Comparison of ENCODE assay signal across 30 cellular contexts in the genomic region with DNA sequence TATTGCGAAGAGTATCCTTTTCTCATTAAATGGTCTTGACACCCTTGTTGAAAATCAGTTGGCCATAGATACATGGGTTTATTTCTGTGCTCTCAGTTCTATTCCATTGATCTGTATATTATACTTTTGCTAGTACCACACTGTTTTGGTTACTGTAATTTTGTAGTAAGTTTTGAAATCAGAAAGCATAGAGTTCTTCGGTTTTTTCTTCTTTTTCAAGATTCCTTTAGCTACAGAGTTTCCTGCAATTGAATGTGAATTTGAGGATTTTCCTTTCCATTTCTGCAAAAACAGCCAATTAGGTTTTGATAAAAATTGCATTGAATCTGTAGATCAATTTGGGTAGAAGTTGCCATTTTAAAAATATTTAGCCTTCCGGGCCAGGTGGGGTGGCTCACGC.
"Had no signal": no experiment of that assay in that cellular context is flagged by ENCODE, and none has a peak within 500 bp of the region (broad histone marks: within the 10 kb centered on the region; RNA-seq: fewer than 3 reads in every experiment).

No MANE protein-coding gene starts in this region.

- H3K4me1 Mint-ChIP-seq: nephron progenitor cell had no signal

- ATAC-seq: naive thymus-derived CD8-positive, alpha-beta T cell; natural killer cell treated with Interleukin-12 subunit alpha and Interleukin-12 subunit beta and Interleukin-15 and Interleukin-18, amount 100 ng/mL, for 72 hours; pancreas; psoas muscle; right cardiac atrium; sciatic nerve; stimulated activated memory B cell treated with anti-CD40 and anti-IgM and Interleukin-4, amounts not matched to agents 10 μg/mL and 1 μg/mL and 100 μg/mL, for 72 hours; stimulated activated naive CD8-positive, alpha-beta T cell treated with anti-CD3 and anti-CD28 coated beads, Interleukin-15, amount 100 ng/mL, for 72 hours; stimulated activated naive CD8-positive, alpha-beta T cell treated with anti-CD3 and anti-CD28 coated beads, Interleukin-15, Interleukin-2, amounts not matched to agents 100 U/mL and 50 U/mL, for 24 hours; upper lobe of right lung had no signal

- FAIRE-seq: pancreas had no signal

- H3K27ac Mint-ChIP-seq: naive thymus-derived CD8-positive, alpha-beta T cell; natural killer cell treated with Interleukin-12 subunit alpha and Interleukin-12 subunit beta and Interleukin-15 and Interleukin-18, amount 100 ng/mL, for 72 hours; nephron progenitor cell; stimulated activated memory B cell treated with anti-CD40 and anti-IgM and Interleukin-4, amounts not matched to agents 10 μg/mL and 1 μg/mL and 100 μg/mL, for 72 hours; stimulated activated naive CD8-positive, alpha-beta T cell treated with anti-CD3 and anti-CD28 coated beads, Interleukin-15, amount 100 ng/mL, for 72 hours; type B pancreatic cell had no signal

- H3K9me3 Mint-ChIP-seq: natural killer cell treated with Interleukin-12 subunit alpha and Interleukin-12 subunit beta and Interleukin-15 and Interleukin-18, amount 100 ng/mL, for 72 hours; stimulated activated naive CD8-positive, alpha-beta T cell treated with anti-CD3 and anti-CD28 coated beads, Interleukin-15, amount 100 ng/mL, for 72 hours had no signal

- H3K9me3 ChIP-seq: neutrophil, pancreas, testis had no signal

- H3K4me3 Mint-ChIP-seq: naive thymus-derived CD8-positive, alpha-beta T cell; natural killer cell treated with Interleukin-12 subunit alpha and Interleukin-12 subunit beta and Interleukin-15 and Interleukin-18, amount 100 ng/mL, for 72 hours; nephron progenitor cell; neural crest cell; stimulated activated memory B cell treated with anti-CD40 and anti-IgM and Interleukin-4, amounts not matched to agents 10 μg/mL and 1 μg/mL and 100 μg/mL, for 72 hours; stimulated activated naive CD8-positive, alpha-beta T cell treated with anti-CD3 and anti-CD28 coated beads, Interleukin-15, amount 100 ng/mL, for 72 hours; type B pancreatic cell had no signal

- H3K4me1 ChIP-seq: pancreas, psoas muscle, suprapubic skin, testis, upper lobe of right lung, uterus had no signal

- H3K4me2 ChIP-seq: smooth muscle cell had no signal

- H3K27ac ChIP-seq: neutrophil, pancreas, psoas muscle, skin epidermis, spleen, suprapubic skin, testis, tibial artery, transverse colon, upper lobe of right lung, uterus had no signal

- H3K27me3 Mint-ChIP-seq: naive thymus-derived CD8-positive, alpha-beta T cell; natural killer cell treated with Interleukin-12 subunit alpha and Interleukin-12 subunit beta and Interleukin-15 and Interleukin-18, amount 100 ng/mL, for 72 hours; stimulated activated memory B cell treated with anti-CD40 and anti-IgM and Interleukin-4, amounts not matched to agents 10 μg/mL and 1 μg/mL and 100 μg/mL, for 72 hours; stimulated activated naive CD8-positive, alpha-beta T cell treated with anti-CD3 and anti-CD28 coated beads, Interleukin-15, amount 100 ng/mL, for 72 hours; type B pancreatic cell had no signal

- H3K4me3 ChIP-seq: pancreas, psoas muscle, skin epidermis, smooth muscle cell, spleen, suprapubic skin, testis, tibial artery, transverse colon, upper lobe of right lung, uterus had no signal

- DNase-seq: naive thymus-derived CD8-positive, alpha-beta T cell; nephron progenitor cell; nucleus accumbens; pancreas; psoas muscle; right cardiac atrium; spleen; stimulated activated CD4-positive, alpha-beta T cell treated with anti-CD3 and anti-CD28 coated beads, Interleukin-12 subunit alpha, Interleukin-12 subunit beta, amount 100 ng/mL, for 4 hours; stimulated activated CD4-positive, alpha-beta T cell treated with anti-CD3 and anti-CD28 coated beads, Interleukin-1b, Interleukin-23, amount 100 ng/mL, for 48 hours; stimulated activated CD4-positive, alpha-beta T cell treated with anti-CD3 and anti-CD28 coated beads, Interleukin-4, amount 100 ng/mL, for 1 hour; stimulated activated CD4-positive, alpha-beta T cell treated with anti-CD3 and anti-CD28 coated beads, Interleukin-4, amount 100 ng/mL, for 4 hours; stimulated activated CD8-positive, alpha-beta memory T cell treated with anti-CD3 and anti-CD28 coated beads, Interleukin-4, amount 100 ng/mL, for 48 hours; stimulated activated naive CD4-positive, alpha-beta T cell; stimulated activated naive CD8-positive, alpha-beta T cell treated with anti-CD3 and anti-CD28 coated beads, Interleukin-15, amount 100 ng/mL, for 72 hours; stimulated activated naive CD8-positive, alpha-beta T cell treated with anti-CD3 and anti-CD28 coated beads, Interleukin-15, Interleukin-2, amounts not matched to agents 100 U/mL and 50 U/mL, for 24 hours; substantia nigra; testis; tibial artery; transverse colon; upper lobe of right lung; uterus had no signal
